8 cellular contexts compared by ENCODE assay signal in genomic region chr2:189441709-189442074, GRCh38. TPM values are rescaled to one million over a fixed set of nuclear protein-coding genes. Genes with fewer than 3 reads are reported as not detected.
A peak's percentile ranks its signal among the peaks of the same experiment; 100 is the strongest.
DNase-seq lines count a peak whose midpoint lies in the region; ATAC-seq, FAIRE-seq and TF ChIP-seq lines count a peak whose summit lies in the region.

No MANE protein-coding gene starts in this region.

- CTCF ChIA-PET in GM12878 (lab: Yijun Ruan, JAX), result interaction anchor here (1.3 kb wide), 1 partner anchor 30 kb away, joined by 3 read pairs; no protein-coding TSS in a partner anchor

- TF ChIP-seq CTCF in AG10803 (conservative IDR thresholded peaks at IDR 0.05; ENCODE audit: low read length), result no peak
- no peak for TF ChIP-seq CTCF in GM12878 (IDR thresholded peaks at IDR 0.05 in 2 of 3, conservative IDR thresholded peaks at IDR 0.05 in 1 of 3; ENCODE audit: control insufficient read depth in 2 of 3, extremely low read depth in 1 of 3, insufficient read depth in 1 of 3, low read depth in 3 of 3, low read length in 3 of 3)
- no peak for TF ChIP-seq CTCF in thyroid gland (IDR thresholded peaks at IDR 0.05)

- SMC1A ChIA-PET in GM12878 (lab: Charles Lee; ENCODE audit: uncharacterized antibody, unreplicated experiment), result interaction anchor here (3.7 kb wide), 1 partner anchor 15 kb away, joined by 19 read pairs; no protein-coding TSS in a partner anchor

- H3K27ac ChIP-seq in GM12878 (ENCODE audit: control insufficient read depth, insufficient read depth), result peak overlapping the region; percentile 71
- H3K27ac ChIP-seq in thyroid gland, result peak overlapping the region; percentile 89 to 97 (median 90)

- TF ChIP-seq POLR2A in GM12878 (IDR thresholded peaks at IDR 0.05; ENCODE audit: low read depth, low read length), result no peak
- TF ChIP-seq POLR2A in thyroid gland (IDR thresholded peaks at IDR 0.05), result no peak

- H3K9me3 ChIP-seq in GM12878 (replicated peaks; ENCODE audit: control insufficient read depth, insufficient read depth, low read length) (no peaks in the 10 kb centered on the region; the same call in 2 of the 3 replicates), thyroid gland (no peaks in the 10 kb centered on the region)

- TF ChIP-seq RAD21 in GM12878 (IDR thresholded peaks at IDR 0.05; ENCODE audit: insufficient read depth, low read depth, low read length), result no peak

- no peaks in the 10 kb centered on the region for H4K20me1 ChIP-seq in GM12878 (ENCODE audit: control insufficient read depth, insufficient read depth)

- TSS peak; percentile 86 for BruUV-seq in GM12878 (replicated peaks; lab: Mats Ljungman, UMichigan)

- in situ Hi-C loops in GM12878 (cut with MboI), result no loop called here

- peak overlapping the region; percentile 99 for H2AFZ ChIP-seq in GM12878 (ENCODE audit: control insufficient read depth, low read depth, low read length)

- H3K9ac ChIP-seq in GM12878 (ENCODE audit: control insufficient read depth, insufficient read depth, low read length), result peak overlapping the region; percentile 92

- POLR2A ChIA-PET in GM12878 (lab: Charles Lee), result interaction anchor here (1.7 kb wide), 1 partner anchor 12 kb away, joined by 3 read pairs; no protein-coding TSS in a partner anchor

- peaks cover 28% of the 10 kb centered on the region for H3K4me1 ChIP-seq in GM12878 (ENCODE audit: control insufficient read depth, insufficient read depth, low read length)
- peaks cover 9 to 16% of the 10 kb centered on the region in 2 donors for H3K4me1 ChIP-seq in thyroid gland

- FAIRE-seq in GM12878 (lab: Jason Lieb, UNC), result no peak

- peak overlapping the region; percentile 86 for H3K4me3 ChIP-seq in AG10803 (ENCODE audit: low read length)
- peak overlapping the region; percentile 86 for H3K4me3 ChIP-seq in GM12878
- H3K4me3 ChIP-seq in thyroid gland (replicated peaks in 1 of 3), result peak overlapping the region; percentile 63 to 70 (median 68)

- DNase-seq in AG10803 (ENCODE audit: low read depth) (peak; percentile 1), GM12878 (ENCODE audit: low read depth, low spot score) (no peak), left lobe of liver (ENCODE audit: low spot score) (no peak), thyroid gland (no peak), foreskin melanocyte (no peak), ureter (ENCODE audit: low spot score) (no peak)

- H3K4me2 ChIP-seq in GM12878 (ENCODE audit: control insufficient read depth, insufficient read depth), result peak overlapping the region; percentile 89

- peaks cover 55% of the 10 kb centered on the region for H3K79me2 ChIP-seq in GM12878 (ENCODE audit: control insufficient read depth, insufficient read depth, low read length)

- intact Hi-C loops in GM12878 (cut with micrococcal nuclease; ENCODE audit: unreplicated experiment), result loop anchor here (10.0 kb wide), 1 partner anchor 323 kb away; the partner anchor contains the start of gene OSGEPL1
- intact Hi-C loops in thyroid gland (cut with DNase I), result no loop called here

- ATAC-seq in HG03064 (IDR thresholded peaks at IDR 0.05; ENCODE audit: low read depth, unreplicated experiment), result peak; percentile 3
- peak; percentile 32 for ATAC-seq in GM12878
- ATAC-seq in left lobe of liver, result peak; percentile 33
- ATAC-seq in HG03439 (IDR thresholded peaks at IDR 0.05; ENCODE audit: unreplicated experiment), result no peak

- WGBS in GM12878 (ENCODE audit: insufficient coverage, insufficient replicate concordance, low lambda C conversion rate, missing lambda C conversion rate), result under 1% methylated on average over 12 of the region's 12 CpGs
- WGBS in thyroid gland, 2 donors, result 1 to 2% methylated on average over 6 to 10 of the region's 12 CpGs

- H3K27me3 ChIP-seq in GM12878 (replicated peaks in 1 of 2; ENCODE audit: control insufficient read depth in 2 of 2, insufficient read depth in 2 of 2, low read length in 1 of 2), result no peaks in the 10 kb centered on the region
- no peaks in the 10 kb centered on the region for H3K27me3 ChIP-seq in thyroid gland

- RAD21 ChIA-PET in GM12878 (lab: Charles Lee; ENCODE audit: unreplicated experiment), result no interaction called here

- H3K36me3 ChIP-seq in GM12878 (ENCODE audit: control insufficient read depth in 2 of 2, insufficient read depth in 2 of 2, low read length in 1 of 2), result no peaks in the 10 kb centered on the region
- H3K36me3 ChIP-seq in thyroid gland, result no peaks in the 10 kb centered on the region

- TF ChIP-seq EP300 in GM12878 (IDR thresholded peaks at IDR 0.05; ENCODE audit: borderline replicate concordance in 1 of 2, control insufficient read depth in 1 of 2, low read depth in 2 of 2, low read length in 2 of 2), result no peak

TF ChIP-seq in GM12878, 131 proteins besides CTCF, POLR2A, EP300 and RAD21:
- TF ChIP-seq BACH1 (IDR thresholded peaks at IDR 0.05; ENCODE audit: borderline replicate concordance), result 0 out of 2 replicates have a peak, but pooled peaks have one; percentile 9
- TF ChIP-seq BRCA1 (IDR thresholded peaks at IDR 0.05; ENCODE audit: low read depth, low read length), result no peak

RNA-seq across cellular contexts. Expression of gene WDR75, which starts 0.4 kb away (rescaled TPM):
- total RNA-seq in GM12878 (2013; cell fraction: nucleolus; rRNA removed), result 174 and 201 TPM in 2 replicates
- total RNA-seq in GM12878 (2014; rRNA removed), result 77.9 and 86.9 TPM in 2 replicates
- 72.9 and 75.9 TPM in 2 replicates for total RNA-seq in GM12878 (2014; rRNA removed; fragmentation: Illumina TruSeq; extraction: Trizol)
- total RNA-seq in GM12878 (2021), result 50.5 and 56.7 TPM in 2 replicates
- 17.2 TPM for polyA plus RNA-seq in GM12878 (2011; ENCODE audit: low read depth)
- 98.5 and 148 TPM in 2 replicates for polyA plus RNA-seq in GM12878 (2011; rRNA removed)
- 31.9 and 39.6 TPM in 2 replicates for polyA plus RNA-seq in GM12878 (2011; cell fraction: cytosol; rRNA removed)
- 110 and 122 TPM in 2 replicates for polyA plus RNA-seq in GM12878 (2011; cell fraction: nucleus; rRNA removed)
- polyA plus RNA-seq in GM12878 (2012), result 25.3 and 32.0 TPM in 2 replicates
- 87.6 and 100 TPM in 2 replicates for polyA plus RNA-seq in GM12878 (2014; fragmentation: Illumina TruSeq; extraction: Trizol)
- polyA plus RNA-seq in GM12878 (2014; fragmentation: Nextera tagmentation; extraction: Ambion mirVana), result 10 to 100 TPM; 53.1 to 55.2 TPM
- 45.3 and 59.1 TPM in 2 replicates for polyA plus RNA-seq in GM12878 (2014; rRNA removed)
- polyA plus RNA-seq in GM12878 (2016; fragmentation: Nextera tagmentation; extraction: Ambion mirVana), result 10 to 100 TPM; 69.2 to 73.9 TPM
- polyA minus RNA-seq in GM12878 (2011; rRNA and poly(A)+ RNA removed), result 89.7 and 98.2 TPM in 2 replicates
- polyA minus RNA-seq in GM12878 (2011; cell fraction: cytosol; rRNA and poly(A)+ RNA removed), result 14.6 and 23.1 TPM in 2 replicates
- polyA minus RNA-seq in GM12878 (2011; cell fraction: nucleus; rRNA and poly(A)+ RNA removed), result 161 and 167 TPM in 2 replicates
- 9.0 TPM for total RNA-seq in left lobe of liver
- 10 to 100 TPM; 23.0 to 75.2 (median 35.3) TPM for total RNA-seq in thyroid gland
- 43.0 TPM for total RNA-seq in ureter
